In genomic region chr16:29852654-29853053, GRCh38 we compare ENCODE assay signal across 11 cellular contexts. TPM values are rescaled to one million over a fixed set of nuclear protein-coding genes. Genes with fewer than 3 reads are reported as not detected.
DNase-seq lines count a peak whose midpoint lies in the region; ATAC-seq and TF ChIP-seq lines count a peak whose summit lies in the region.
"Had no signal": no experiment of that assay in that cellular context is flagged by ENCODE, and none has a peak within 500 bp of the region (broad histone marks: within the 10 kb centered on the region; RNA-seq: fewer than 3 reads in every experiment).

No MANE protein-coding gene starts in this region.

- intact Hi-C loops in spleen (cut with DNase I; ENCODE audit: low total_unique reads) = no loop called here

- H3K27ac ChIP-seq in spleen = peak overlapping the region in 7 of 8 donors; percentile 60 to 82 (median 77)
- H3K27ac ChIP-seq: suprapubic skin had no signal

- H3K4me1 ChIP-seq in spleen = peaks cover 0 to 22% (median 12%) of the 10 kb centered on the region in 6 donors

- peak; percentile 1 for DNase-seq in NCI-H774 (lab: John Stamatoyannopoulos, UW)
- DNase-seq in fibroblast of the conjunctiva (ENCODE audit: low read depth) = peak; percentile 48
- DNase-seq in spleen = no peak
- DNase-seq in HK-2 (ENCODE audit: unreplicated experiment) = no peak
- no peak for DNase-seq in NCI-H1436 (lab: John Stamatoyannopoulos, UW)
- DNase-seq: activated CD4-positive, alpha-beta T cell treated with anti-CD3 and anti-CD28 coated beads for 4 hours; activated naive CD4-positive, alpha-beta T cell treated with Interleukin-2 at 50 U/mL for 16 hours; natural killer cell; SHP77 treated with DMSO at 0.1 percent for 48 hours had no signal

- ATAC-seq in HG03280 (IDR thresholded peaks at IDR 0.05; ENCODE audit: unreplicated experiment) = no peak
- ATAC-seq: natural killer cell had no signal

- TF ChIP-seq POLR2A in spleen (IDR thresholded peaks at IDR 0.05) = peak in 1 of 3 donors; percentile 28

- TF ChIP-seq CTCF in spleen (IDR thresholded peaks at IDR 0.05 in 8 of 11, conservative IDR thresholded peaks at IDR 0.05 in 3 of 11) = no peak

- H3K9me3 ChIP-seq in spleen = no peaks in the 10 kb centered on the region
- H3K9me3 ChIP-seq: suprapubic skin had no signal

- H3K27me3 ChIP-seq in spleen (replicated peaks in 1 of 7) = no peaks in the 10 kb centered on the region
- H3K27me3 ChIP-seq: suprapubic skin had no signal

- H3K4me3 ChIP-seq in spleen = no peak overlapping the region
- H3K4me3 ChIP-seq: suprapubic skin had no signal

- peaks cover 0 to 35% (median 3%) of the 10 kb centered on the region in 6 donors for H3K36me3 ChIP-seq in spleen

- WGBS in spleen, 5 donors = 40 to 64% (median 59%) methylated on average over 7 of the region's 7 CpGs

RNA-seq across cellular contexts. Expression of gene CDIPT, which starts 10.4 kb away (rescaled TPM):
- total RNA-seq in spleen = 10 to 100 TPM; 50.2 to 81.2 (median 68.9) TPM
- 10 to 100 TPM; 43.7 to 67.1 (median 53.1) TPM for polyA plus RNA-seq in spleen

RNA-seq across cellular contexts. Expression of gene MVP, which starts 32.4 kb away (rescaled TPM):
- 100 to 1,000 TPM; 103 to 200 (median 160) TPM for total RNA-seq in spleen
- polyA plus RNA-seq in spleen = 100 to 1,000 TPM in 1 of 3 donors, 10 to 100 TPM in 2; 72.3 to 153 (median 90.9) TPM

RNA-seq across cellular contexts. Expression of gene PAGR1, which starts 36.7 kb away (rescaled TPM):
- total RNA-seq in spleen = 10 to 100 TPM; 17.3 to 43.9 (median 23.6) TPM
- polyA plus RNA-seq in spleen = 10 to 100 TPM; 28.8 to 46.4 (median 37.9) TPM

RNA-seq across cellular contexts. Expression of gene PRRT2, which starts 40.7 kb away (rescaled TPM):
- total RNA-seq in spleen = 1 to 10 TPM in 2 of 7 donors, under 1 TPM in 3, not detected in 2; 0.29 to 2.1 (median 0.77) TPM
- polyA plus RNA-seq in spleen = under 1 TPM; 0.15 to 0.67 (median 0.22) TPM

RNA-seq across cellular contexts. Expression of gene MAZ, which starts 46.3 kb away (rescaled TPM):
- total RNA-seq in spleen = 100 to 1,000 TPM in 4 of 7 donors, 10 to 100 TPM in 3; 82.7 to 157 (median 125) TPM
- polyA plus RNA-seq in spleen = 100 to 1,000 TPM in 2 of 3 donors, 10 to 100 TPM in 1; 92.2 to 145 (median 100) TPM

Comparison
In these comparisons a context has a peak if more than half of its experiments do, and no peak if none do; other contexts are left out.
1. DNase-seq: peak in NCI-H774 (single experiment) and fibroblast of the conjunctiva (single experiment); none in spleen (single experiment), HK-2 (single experiment) and NCI-H1436 (single experiment).